Comparison of ENCODE assay signal across 8 cellular contexts in the genomic region with DNA sequence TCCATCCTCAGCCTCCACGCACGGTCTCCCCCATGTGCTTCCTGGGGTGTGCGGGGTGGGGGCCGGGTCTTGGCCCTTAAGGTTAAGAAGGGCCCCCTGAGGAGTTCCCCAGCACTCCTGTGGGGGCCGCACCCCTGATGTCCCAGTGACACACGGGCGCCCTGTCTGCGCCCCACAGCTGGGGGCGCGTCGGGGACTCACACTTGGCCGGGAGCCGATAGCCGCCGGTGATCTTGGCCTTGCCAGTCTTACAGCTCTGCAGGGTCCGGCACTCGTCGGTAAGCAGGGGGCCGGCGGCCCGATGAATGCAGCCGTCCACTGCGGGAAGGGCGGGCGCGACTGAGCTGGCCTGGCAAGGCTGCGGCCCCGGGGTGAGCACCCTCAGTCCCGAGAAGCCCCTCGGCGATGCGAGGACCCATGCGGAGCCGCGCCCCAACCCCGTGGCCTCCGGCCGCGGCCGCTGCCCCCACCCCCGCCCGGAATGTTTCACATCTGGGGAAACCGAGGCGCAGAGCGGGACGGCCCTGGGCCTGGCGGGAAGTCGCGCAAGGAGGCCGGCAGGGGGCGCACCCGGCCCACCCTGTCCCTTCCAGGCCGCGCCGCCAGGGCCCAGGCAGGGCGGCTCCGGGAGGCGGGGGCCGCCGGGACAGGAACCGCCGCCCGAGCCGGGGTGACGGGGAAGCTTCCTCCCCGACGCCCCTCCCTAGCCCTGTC. TPM values are rescaled to one million over a fixed set of nuclear protein-coding genes. Genes with fewer than 3 reads are reported as not detected.
A peak's percentile ranks its signal among the peaks of the same experiment; 100 is the strongest.
DNase-seq lines count a peak whose midpoint lies in the region; ATAC-seq and TF ChIP-seq lines count a peak whose summit lies in the region.

No MANE protein-coding gene starts in this region.

- ATAC-seq in GM19372 (IDR thresholded peaks at IDR 0.05; ENCODE audit: low read depth, unreplicated experiment) (peak; percentile 54), sciatic nerve (peak; percentile 75)

- H3K27me3 ChIP-seq in ascending aorta (no peaks in the 10 kb centered on the region), hepatocyte (no peaks in the 10 kb centered on the region)

- H4K20me1 ChIP-seq in hepatocyte (ENCODE audit: insufficient read depth, poor library complexity, severe bottlenecking) = peaks cover 19% of the 10 kb centered on the region

- peak; percentile 54 to 79 (median 61) for DNase-seq in T-helper 2 cell
- peak in 1 of 2 donors; percentile 79 for DNase-seq in ascending aorta (ENCODE audit: low spot score in 2 of 2)
- peak; percentile 93 for DNase-seq in hepatocyte (ENCODE audit: low spot score)
- DNase-seq in sciatic nerve (ENCODE audit: low spot score) = peak; percentile 82
- DNase-seq in NK-92 (lab: John Stamatoyannopoulos, UW; ENCODE audit: unreplicated experiment) = no peak
- no peak for DNase-seq in HEK293T (ENCODE audit: extremely low spot score)

- intact Hi-C loops in ascending aorta (cut with DNase I) (loop anchor here (1.0 kb wide), 2 partner anchors 148 to 153 kb away; no protein-coding TSS in a partner anchor), sciatic nerve (cut with DNase I) (loop anchor here (2.0 kb wide), 1 partner anchor 149 kb away; no protein-coding TSS in a partner anchor)

- TF ChIP-seq CTCF in 22Rv1 (IDR thresholded peaks at IDR 0.05) (peak; percentile 94), ascending aorta (IDR thresholded peaks at IDR 0.05) (peak; percentile 54 to 95 (median 79)), hepatocyte (IDR thresholded peaks at IDR 0.05; ENCODE audit: poor library complexity) (peak; percentile 79)

- POLR2A ChIA-PET in HEK293T (lab: Yijun Ruan, JAX) = no interaction called here

- 5% methylated on average over 20 of the region's 67 CpGs for WGBS in hepatocyte (ENCODE audit: low lambda C conversion rate, missing lambda C conversion rate)

- no peak overlapping the region for H2AFZ ChIP-seq in hepatocyte

- H3K27ac ChIP-seq in 22Rv1 (peak overlapping the region; percentile 71), ascending aorta (no peak overlapping the region), hepatocyte (no peak overlapping the region)

- H3K4me1 ChIP-seq in ascending aorta = peaks cover 11 to 18% of the 10 kb centered on the region in 2 donors
- H3K4me1 ChIP-seq in hepatocyte (ENCODE audit: insufficient read depth) = peaks cover 34% of the 10 kb centered on the region

- no peaks in the 10 kb centered on the region for H3K9me3 ChIP-seq in ascending aorta
- H3K9me3 ChIP-seq in hepatocyte (ENCODE audit: low read depth) = no peaks in the 10 kb centered on the region

- H3K36me3 ChIP-seq in ascending aorta (peaks cover 26 to 36% of the 10 kb centered on the region in 2 donors), hepatocyte (replicated peaks; ENCODE audit: insufficient read depth, low read depth) (no peaks in the 10 kb centered on the region)

- peak overlapping the region; percentile 90 for H3K4me2 ChIP-seq in hepatocyte

- CTCF ChIA-PET in HEK293T (lab: Yijun Ruan, JAX) = no interaction called here

- H3K79me2 ChIP-seq in hepatocyte = no peaks in the 10 kb centered on the region

- H3K9me2 ChIP-seq in hepatocyte (replicated peaks; ENCODE audit: insufficient read depth) = no peaks in the 10 kb centered on the region

- peak overlapping the region; percentile 47 to 62 for H3K4me3 ChIP-seq in ascending aorta
- no peak overlapping the region for H3K4me3 ChIP-seq in hepatocyte

TF ChIP-seq in HEK293T, 16 proteins besides CTCF, POLR2A, EP300 and RAD21:
- no peak for TF ChIP-seq TARDBP (IDR thresholded peaks at IDR 0.05)
- no peak for TF ChIP-seq CTBP1 (IDR thresholded peaks at IDR 0.05; ENCODE audit: borderline replicate concordance)
- TF ChIP-seq FOXK2 (IDR thresholded peaks at IDR 0.05) = no peak
- no peak for TF ChIP-seq SUZ12 (IDR thresholded peaks at IDR 0.05)
- TF ChIP-seq LEF1 (IDR thresholded peaks at IDR 0.05; ENCODE audit: borderline replicate concordance) = no peak

RNA-seq across cellular contexts. Expression of gene OTUB1, which starts 13.9 kb away (rescaled TPM):
- total RNA-seq in ascending aorta = 89.4 TPM
- 49.9 and 55.9 TPM in 2 replicates for total RNA-seq in hepatocyte
- polyA plus RNA-seq in hepatocyte = 152 and 196 TPM in 2 replicates
- total RNA-seq in sciatic nerve = 38.7 TPM

RNA-seq across cellular contexts. Expression of gene COX8A, which starts 25.8 kb away (rescaled TPM):
- 520 TPM for total RNA-seq in ascending aorta
- 430 and 436 TPM in 2 replicates for total RNA-seq in hepatocyte
- 463 TPM in 2 replicates for polyA plus RNA-seq in hepatocyte
- 118 TPM for total RNA-seq in sciatic nerve

RNA-seq across cellular contexts. Expression of gene FLRT1, which starts 35.5 kb away (rescaled TPM):
- 10.3 TPM for total RNA-seq in ascending aorta
- total RNA-seq in hepatocyte = 0.43 and 0.84 TPM in 2 replicates
- polyA plus RNA-seq in hepatocyte = 0.34 and 0.61 TPM in 2 replicates
- total RNA-seq in sciatic nerve = 3.5 TPM

Comparison
In these comparisons a context has a peak if more than half of its experiments do, and no peak if none do; other contexts are left out.
1. DNase-seq: peak in T-helper 2 cell (5 of 5), hepatocyte (single experiment) and sciatic nerve (single experiment); none in NK-92 (single experiment) and HEK293T (single experiment).
2. Peak in every context shown above with its lines, with median percentiles within 50 percentile points of each other: CTCF ChIP-seq.